Comparison of ENCODE assay signal across 8 cellular contexts in genomic region chr5:42992035-42992570, GRCh38. TPM values are rescaled to one million over a fixed set of nuclear protein-coding genes. Genes with fewer than 3 reads are reported as not detected.
A peak's percentile ranks its signal among the peaks of the same experiment; 100 is the strongest.
DNase-seq lines count a peak whose midpoint lies in the region; ATAC-seq, FAIRE-seq and TF ChIP-seq lines count a peak whose summit lies in the region.

No MANE protein-coding gene starts in this region.

- TF ChIP-seq CTCF in astrocyte of the cerebellum (IDR thresholded peaks at IDR 0.05; ENCODE audit: low read depth, low read length, missing control alignments) = no peak

- peak overlapping the region; percentile 53 for H3K4me2 ChIP-seq in GM23248 (ENCODE audit: unreplicated experiment)

- H3K9me3 ChIP-seq in GM23248 (ENCODE audit: low read depth) (no peaks in the 10 kb centered on the region), T-helper 17 cell (ENCODE audit: control insufficient read depth, low read length, poor library complexity, severe bottlenecking) (no peaks in the 10 kb centered on the region), small intestine (ENCODE audit: control insufficient read depth, low read depth) (no peaks in the 10 kb centered on the region)

- H3F3A ChIP-seq in GM23248 (ENCODE audit: insufficient read depth) = peaks cover 24% of the 10 kb centered on the region

- peak overlapping the region; percentile 100 for H3K27ac Mint-ChIP-seq in T-helper 17 cell

- no peak for FAIRE-seq in small intestine (lab: Jason Lieb, UNC)

- H3K4me1 ChIP-seq in GM23248 (ENCODE audit: insufficient read depth) (no peaks in the 10 kb centered on the region), small intestine (ENCODE audit: control insufficient read depth in 2 of 2, insufficient read depth in 1 of 2, low read depth in 1 of 2, low read length in 1 of 2) (no peaks in the 10 kb centered on the region)

- H3K4me3 ChIP-seq in GM23248 (peak overlapping the region; percentile 71), astrocyte of the cerebellum (ENCODE audit: low read depth, low read length) (peak overlapping the region; percentile 55), small intestine (ENCODE audit: low read depth in 1 of 2, low read length in 2 of 2) (peak overlapping the region; percentile 65)

- peaks cover 38% of the 10 kb centered on the region for H3K4me1 Mint-ChIP-seq in T-helper 17 cell

- in situ Hi-C loops in GM23248 (cut with MboI) = no loop called here
- in situ Hi-C loops in astrocyte of the cerebellum (cut with HindIII; ENCODE audit: low sequenced_read_pairs) = no loop called here

- peaks cover 4% of the 10 kb centered on the region for H3K36me3 Mint-ChIP-seq in T-helper 17 cell (ENCODE audit: low read depth)

- peak overlapping the region; percentile 95 for H3K4me3 Mint-ChIP-seq in T-helper 17 cell

- no peaks in the 10 kb centered on the region for H3K79me2 ChIP-seq in GM23248 (ENCODE audit: insufficient read depth)

- peak overlapping the region; percentile 88 for H3K27ac ChIP-seq in GM23248
- H3K27ac ChIP-seq in small intestine (ENCODE audit: low read depth in 1 of 2, low read length in 1 of 2) = peak overlapping the region; percentile 76 to 95

- no peaks in the 10 kb centered on the region for H3K9me2 ChIP-seq in GM23248 (ENCODE audit: insufficient read depth)

- H3K9ac ChIP-seq in GM23248 = peak overlapping the region; percentile 85

- 24 to 31% methylated on average over 41 to 42 of the region's 43 CpGs for WGBS in GM23248 (ENCODE audit: low coverage in 1 of 2, low lambda C conversion rate in 2 of 2, missing lambda C conversion rate in 2 of 2), 2 experiments
- 1 to 2% (median 2%) methylated on average over 42 to 43 of the region's 43 CpGs for WGBS in small intestine, 3 donors

- H3K36me3 ChIP-seq in GM23248 (ENCODE audit: low read depth) (no peaks in the 10 kb centered on the region), small intestine (ENCODE audit: control insufficient read depth in 2 of 2, insufficient read depth in 2 of 2, low read length in 2 of 2) (no peaks in the 10 kb centered on the region)

- peak; percentile 45 for ATAC-seq in T-helper 17 cell

- peak overlapping the region; percentile 84 for H2AFZ ChIP-seq in GM23248

- DNase-seq in ELF-1 (ENCODE audit: low read depth, low spot score) = peak; percentile 79
- DNase-seq in GM23248 = peak; percentile 81
- peak; percentile 90 to 91 for DNase-seq in Kasumi-1 (lab: John Stamatoyannopoulos, UW)
- peak; percentile 45 to 66 (median 53) for DNase-seq in T-helper 17 cell
- no peak for DNase-seq in astrocyte of the cerebellum (ENCODE audit: low read depth)
- peak; percentile 41 for DNase-seq in iPS-NIHi7 (ENCODE audit: extremely low spot score)
- peak; percentile 57 for DNase-seq in small intestine
- no peak for DNase-seq in GM19240 (ENCODE audit: insufficient read length, low spot score)

- H3K27me3 ChIP-seq in GM23248 (replicated peaks; ENCODE audit: insufficient read depth) = no peaks in the 10 kb centered on the region
- H3K27me3 ChIP-seq in small intestine (ENCODE audit: control insufficient read depth in 2 of 2, insufficient read depth in 2 of 2, low read length in 2 of 2) = peaks cover 0 to 8% of the 10 kb centered on the region in 2 donors

- no peaks in the 10 kb centered on the region for H3K27me3 Mint-ChIP-seq in T-helper 17 cell

- no peaks in the 10 kb centered on the region for H4K20me1 ChIP-seq in GM23248 (ENCODE audit: insufficient read depth)

RNA-seq across cellular contexts. Expression of gene ANXA2R, which starts 48.0 kb away (rescaled TPM):
- 0.13 and 1.2 TPM in 2 replicates for total RNA-seq in GM23248 (2014; rRNA removed; shearing (Covaris generic))
- 0.35 and 0.56 TPM in 2 replicates for polyA plus RNA-seq in GM23248 (2016; fragmentation: Nextera tagmentation; extraction: Ambion mirVana)
- total RNA-seq in T-helper 17 cell = 10 to 100 TPM; 33.0 to 44.0 TPM
- polyA plus RNA-seq in small intestine = 1 to 10 TPM in 2 of 3 donors, under 1 TPM in 1; 0.67 to 5.1 (median 4.1) TPM

Comparison
In these comparisons a context has a peak if more than half of its experiments do, and no peak if none do; other contexts are left out.
1. DNase-seq: peak in ELF-1 (single experiment), GM23248 (single experiment), Kasumi-1 (2 of 2), T-helper 17 cell (3 of 3), iPS-NIHi7 (single experiment) and small intestine (single experiment); none in astrocyte of the cerebellum (single experiment) and GM19240 (single experiment).
2. RNA of gene ANXA2R, which starts 48.0 kb away (total RNA-seq): 33.0 to 44.0 TPM in T-helper 17 cell; 0.13 to 1.2 TPM in GM23248; every median in the first group is over 10 times any median in the second.
3. Peak in every context shown above with its lines, with median percentiles within 50 percentile points of each other: H3K4me3 ChIP-seq.